1 cellular context compared by ENCODE assay signal in genomic region chr2:234978466-234979203, GRCh38.
TF ChIP-seq lines count a peak whose summit lies in the region.

No MANE protein-coding gene starts in this region.

TF ChIP-seq in HepG2, 621 proteins besides CTCF, POLR2A, EP300 and RAD21 (continued from another document and continues in another):
- TF ChIP-seq, protein P1, sequence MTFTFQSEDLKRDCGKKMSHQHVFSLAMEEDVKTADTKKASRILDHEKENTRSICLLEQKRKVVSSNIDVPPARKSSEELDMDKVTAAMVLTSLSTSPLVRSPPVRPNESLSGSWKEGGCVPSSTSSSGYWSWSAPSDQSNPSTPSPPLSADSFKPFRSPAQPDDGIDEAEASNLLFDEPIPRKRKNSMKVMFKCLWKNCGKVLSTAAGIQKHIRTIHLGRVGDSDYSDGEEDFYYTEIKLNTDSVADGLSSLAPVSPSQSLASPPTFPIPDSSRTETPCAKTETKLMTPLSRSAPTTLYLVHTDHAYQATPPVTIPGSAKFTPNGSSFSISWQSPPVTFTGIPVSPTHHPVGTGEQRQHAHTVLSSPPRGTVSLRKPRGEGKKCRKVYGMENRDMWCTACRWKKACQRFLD (CRISPR knock-in tag; IDR thresholded peaks at IDR 0.05; ENCODE audit: borderline replicate concordance) = no peak
- TF ChIP-seq, protein P2, sequence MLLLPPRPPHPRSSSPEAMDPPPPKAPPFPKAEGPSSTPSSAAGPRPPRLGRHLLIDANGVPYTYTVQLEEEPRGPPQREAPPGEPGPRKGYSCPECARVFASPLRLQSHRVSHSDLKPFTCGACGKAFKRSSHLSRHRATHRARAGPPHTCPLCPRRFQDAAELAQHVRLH (CRISPR knock-in tag; IDR thresholded peaks at IDR 0.05; ENCODE audit: borderline replicate concordance, low read depth) = no peak
- TF ChIP-seq ZFP41 (CRISPR knock-in tag; IDR thresholded peaks at IDR 0.05; ENCODE audit: borderline replicate concordance) = no peak; the same call in 1 of the 2 replicates
- TF ChIP-seq ZNF282 (IDR thresholded peaks at IDR 0.05; ENCODE audit: partially characterized antibody) = no peak
- TF ChIP-seq NR2C2 (CRISPR knock-in tag; IDR thresholded peaks at IDR 0.05; ENCODE audit: borderline replicate concordance) = 0 out of 2 replicates have a peak, but pooled peaks have one; percentile 10
- peak; percentile 34; the same call in 1 of the 2 replicates for TF ChIP-seq POLR2AphosphoS5 (IDR thresholded peaks at IDR 0.05; ENCODE audit: low read depth, low read length)
- no peak for TF ChIP-seq SPEN (CRISPR knock-in tag; IDR thresholded peaks at IDR 0.05; ENCODE audit: low read depth)
- no peak for TF ChIP-seq PLRG1 (conservative IDR thresholded peaks at IDR 0.05)
- peak; percentile 46; the same call in 1 of the 2 replicates for TF ChIP-seq PAXIP1 (CRISPR knock-in tag; conservative IDR thresholded peaks at IDR 0.05)
- no peak for TF ChIP-seq MTF1 (CRISPR knock-in tag; IDR thresholded peaks at IDR 0.05)
- TF ChIP-seq ATM (IDR thresholded peaks at IDR 0.05; ENCODE audit: borderline replicate concordance) = no peak
- no peak for TF ChIP-seq ZNF260 (CRISPR knock-in tag; IDR thresholded peaks at IDR 0.05; ENCODE audit: borderline replicate concordance, low read depth)
- peak; percentile 23; the same call in 1 of the 2 replicates for TF ChIP-seq ZNF790 (CRISPR knock-in tag; IDR thresholded peaks at IDR 0.05; ENCODE audit: borderline replicate concordance)
- TF ChIP-seq ZNF205 (CRISPR knock-in tag; IDR thresholded peaks at IDR 0.05) = no peak
- no peak for TF ChIP-seq HMG20A (CRISPR knock-in tag; IDR thresholded peaks at IDR 0.05; ENCODE audit: borderline replicate concordance)
- TF ChIP-seq KLF6 (CRISPR knock-in tag; IDR thresholded peaks at IDR 0.05) = no peak
- no peak for TF ChIP-seq REL (CRISPR knock-in tag; conservative IDR thresholded peaks at IDR 0.05)
- 0 out of 2 replicates have a peak, but pooled peaks have one; percentile 29 for TF ChIP-seq PITX1 (CRISPR knock-in tag; IDR thresholded peaks at IDR 0.05)
- TF ChIP-seq, protein P3, sequence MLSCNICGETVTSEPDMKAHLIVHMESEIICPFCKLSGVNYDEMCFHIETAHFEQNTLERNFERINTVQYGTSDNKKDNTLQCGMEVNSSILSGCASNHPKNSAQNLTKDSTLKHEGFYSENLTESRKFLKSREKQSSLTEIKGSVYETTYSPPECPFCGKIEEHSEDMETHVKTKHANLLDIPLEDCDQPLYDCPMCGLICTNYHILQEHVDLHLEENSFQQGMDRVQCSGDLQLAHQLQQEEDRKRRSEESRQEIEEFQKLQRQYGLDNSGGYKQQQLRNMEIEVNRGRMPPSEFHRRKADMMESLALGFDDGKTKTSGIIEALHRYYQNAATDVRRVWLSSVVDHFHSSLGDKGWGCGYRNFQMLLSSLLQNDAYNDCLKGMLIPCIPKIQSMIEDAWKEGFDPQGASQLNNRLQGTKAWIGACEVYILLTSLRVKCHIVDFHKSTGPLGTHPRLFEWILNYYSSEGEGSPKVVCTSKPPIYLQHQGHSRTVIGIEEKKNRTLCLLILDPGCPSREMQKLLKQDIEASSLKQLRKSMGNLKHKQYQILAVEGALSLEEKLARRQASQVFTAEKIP (CRISPR knock-in tag; IDR thresholded peaks at IDR 0.05; ENCODE audit: borderline replicate concordance) = no peak
- no peak for TF ChIP-seq CHCHD3 (CRISPR knock-in tag; IDR thresholded peaks at IDR 0.05)
- TF ChIP-seq ZNF558 (CRISPR knock-in tag; IDR thresholded peaks at IDR 0.05; ENCODE audit: borderline replicate concordance) = no peak
- TF ChIP-seq CEBPG (CRISPR knock-in tag; IDR thresholded peaks at IDR 0.05) = peak; percentile 23; the same call in 1 of the 2 replicates
- TF ChIP-seq, protein P4, sequence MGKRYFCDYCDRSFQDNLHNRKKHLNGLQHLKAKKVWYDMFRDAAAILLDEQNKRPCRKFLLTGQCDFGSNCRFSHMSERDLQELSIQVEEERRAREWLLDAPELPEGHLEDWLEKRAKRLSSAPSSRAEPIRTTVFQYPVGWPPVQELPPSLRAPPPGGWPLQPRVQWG (CRISPR knock-in tag; IDR thresholded peaks at IDR 0.05; ENCODE audit: borderline replicate concordance, low read depth) = no peak
- no peak for TF ChIP-seq ZNF20 (CRISPR knock-in tag; IDR thresholded peaks at IDR 0.05)
- TF ChIP-seq ZBTB14 (CRISPR knock-in tag; IDR thresholded peaks at IDR 0.05) = no peak
- TF ChIP-seq ZNF543 (CRISPR knock-in tag; IDR thresholded peaks at IDR 0.05) = no peak
- TF ChIP-seq MAF1 (CRISPR knock-in tag; IDR thresholded peaks at IDR 0.05; ENCODE audit: borderline replicate concordance) = no peak
- no peak for TF ChIP-seq EEA1 (CRISPR knock-in tag; IDR thresholded peaks at IDR 0.05; ENCODE audit: borderline replicate concordance)
- TF ChIP-seq, protein P5, sequence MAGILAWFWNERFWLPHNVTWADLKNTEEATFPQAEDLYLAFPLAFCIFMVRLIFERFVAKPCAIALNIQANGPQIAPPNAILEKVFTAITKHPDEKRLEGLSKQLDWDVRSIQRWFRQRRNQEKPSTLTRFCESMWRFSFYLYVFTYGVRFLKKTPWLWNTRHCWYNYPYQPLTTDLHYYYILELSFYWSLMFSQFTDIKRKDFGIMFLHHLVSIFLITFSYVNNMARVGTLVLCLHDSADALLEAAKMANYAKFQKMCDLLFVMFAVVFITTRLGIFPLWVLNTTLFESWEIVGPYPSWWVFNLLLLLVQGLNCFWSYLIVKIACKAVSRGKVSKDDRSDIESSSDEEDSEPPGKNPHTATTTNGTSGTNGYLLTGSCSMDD (CRISPR knock-in tag; IDR thresholded peaks at IDR 0.05) = no peak
- TF ChIP-seq ZNF563 (CRISPR knock-in tag; IDR thresholded peaks at IDR 0.05) = no peak
- no peak for TF ChIP-seq NFE2 (CRISPR knock-in tag; IDR thresholded peaks at IDR 0.05)
- TF ChIP-seq SP140L (CRISPR knock-in tag; IDR thresholded peaks at IDR 0.05; ENCODE audit: borderline replicate concordance) = no peak
- TF ChIP-seq ZNF546 (CRISPR knock-in tag; conservative IDR thresholded peaks at IDR 0.05) = no peak
- 0 out of 2 replicates have a peak, but pooled peaks have one; percentile 51 for TF ChIP-seq GPN1 (CRISPR knock-in tag; IDR thresholded peaks at IDR 0.05; ENCODE audit: borderline replicate concordance)
- no peak for TF ChIP-seq SP4 (CRISPR knock-in tag; IDR thresholded peaks at IDR 0.05)
- no peak for TF ChIP-seq ZNF382 (CRISPR knock-in tag; IDR thresholded peaks at IDR 0.05; ENCODE audit: borderline replicate concordance)
- no peak for TF ChIP-seq ZSCAN9 (CRISPR knock-in tag; IDR thresholded peaks at IDR 0.05; ENCODE audit: borderline replicate concordance)
- TF ChIP-seq KLF16 (CRISPR knock-in tag; IDR thresholded peaks at IDR 0.05) = no peak
- TF ChIP-seq ZNF501 (CRISPR knock-in tag; IDR thresholded peaks at IDR 0.05) = no peak
- TF ChIP-seq ZNF773 (CRISPR knock-in tag; IDR thresholded peaks at IDR 0.05; ENCODE audit: borderline replicate concordance) = no peak
- no peak for TF ChIP-seq ZBTB8A (CRISPR knock-in tag; IDR thresholded peaks at IDR 0.05; ENCODE audit: borderline replicate concordance, low read depth)
- 0 out of 2 replicates have a peak, but pooled peaks have one; percentile 18 for TF ChIP-seq NR2F6 (IDR thresholded peaks at IDR 0.05)
- 0 out of 2 replicates have a peak, but pooled peaks have one; percentile 8 for TF ChIP-seq NR2F6 (CRISPR knock-in tag; IDR thresholded peaks at IDR 0.05)
- TF ChIP-seq SRSF1 (optimal IDR thresholded peaks at IDR 0.05; ENCODE audit: low read depth, low read length) = no peak
- TF ChIP-seq, protein P6, sequence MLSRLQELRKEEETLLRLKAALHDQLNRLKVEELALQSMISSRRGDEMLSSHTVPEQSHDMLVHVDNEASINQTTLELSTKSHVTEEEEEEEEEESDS (CRISPR knock-in tag; IDR thresholded peaks at IDR 0.05; ENCODE audit: borderline replicate concordance) = no peak
- TF ChIP-seq ZNF335 (CRISPR knock-in tag; IDR thresholded peaks at IDR 0.05) = no peak
- no peak for TF ChIP-seq HNRNPLL (IDR thresholded peaks at IDR 0.05; ENCODE audit: low read depth, low read length, poor library complexity, severe bottlenecking)
- peak; percentile 46; the same call in 1 of the 2 replicates for TF ChIP-seq ZMYM4 (CRISPR knock-in tag; IDR thresholded peaks at IDR 0.05)
- no peak for TF ChIP-seq MBD4 (IDR thresholded peaks at IDR 0.05; ENCODE audit: borderline replicate concordance, low read length)
- TF ChIP-seq NCOA1 (CRISPR knock-in tag; IDR thresholded peaks at IDR 0.05) = no peak
- no peak for TF ChIP-seq CENPT (CRISPR knock-in tag; IDR thresholded peaks at IDR 0.05; ENCODE audit: low read depth)
- TF ChIP-seq THAP11 (CRISPR knock-in tag; IDR thresholded peaks at IDR 0.05) = no peak
- TF ChIP-seq ZNF720 (CRISPR knock-in tag; IDR thresholded peaks at IDR 0.05) = no peak
- peak; percentile 22 for TF ChIP-seq YY1 (IDR thresholded peaks at IDR 0.05; ENCODE audit: insufficient read depth, insufficient replicate concordance, low read depth, low read length)
- TF ChIP-seq ZBTB49 (CRISPR knock-in tag; IDR thresholded peaks at IDR 0.05; ENCODE audit: borderline replicate concordance) = no peak
- TF ChIP-seq CSRNP2 (CRISPR knock-in tag; conservative IDR thresholded peaks at IDR 0.05; ENCODE audit: low read depth) = no peak
